ENCODE assay signal across 1 cellular context in the genomic region with DNA sequence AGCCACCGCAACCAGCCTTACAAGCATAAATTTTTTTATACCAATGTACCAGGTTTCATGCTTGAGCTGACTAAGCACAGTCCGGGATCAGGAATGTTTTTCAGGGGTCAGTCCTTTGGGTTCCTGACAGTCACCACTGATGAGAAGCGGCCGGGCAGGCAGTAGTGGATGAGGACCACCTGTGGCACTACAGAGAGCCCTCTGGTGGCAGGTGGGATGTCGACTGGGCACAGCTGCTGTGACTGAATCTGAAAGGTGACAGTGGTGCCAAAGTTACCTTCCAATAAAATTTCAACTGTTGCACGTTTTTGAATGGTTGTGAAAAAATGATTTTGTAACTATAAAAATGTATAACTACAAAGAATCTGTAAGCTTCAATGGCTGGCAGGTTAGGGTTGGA.
TF ChIP-seq lines count a peak whose summit lies in the region.

No MANE protein-coding gene starts in this region.

TF ChIP-seq in HCT116, 20 proteins besides CTCF, POLR2A, EP300 and RAD21 (continued from another document):
- TF ChIP-seq, protein P1, sequence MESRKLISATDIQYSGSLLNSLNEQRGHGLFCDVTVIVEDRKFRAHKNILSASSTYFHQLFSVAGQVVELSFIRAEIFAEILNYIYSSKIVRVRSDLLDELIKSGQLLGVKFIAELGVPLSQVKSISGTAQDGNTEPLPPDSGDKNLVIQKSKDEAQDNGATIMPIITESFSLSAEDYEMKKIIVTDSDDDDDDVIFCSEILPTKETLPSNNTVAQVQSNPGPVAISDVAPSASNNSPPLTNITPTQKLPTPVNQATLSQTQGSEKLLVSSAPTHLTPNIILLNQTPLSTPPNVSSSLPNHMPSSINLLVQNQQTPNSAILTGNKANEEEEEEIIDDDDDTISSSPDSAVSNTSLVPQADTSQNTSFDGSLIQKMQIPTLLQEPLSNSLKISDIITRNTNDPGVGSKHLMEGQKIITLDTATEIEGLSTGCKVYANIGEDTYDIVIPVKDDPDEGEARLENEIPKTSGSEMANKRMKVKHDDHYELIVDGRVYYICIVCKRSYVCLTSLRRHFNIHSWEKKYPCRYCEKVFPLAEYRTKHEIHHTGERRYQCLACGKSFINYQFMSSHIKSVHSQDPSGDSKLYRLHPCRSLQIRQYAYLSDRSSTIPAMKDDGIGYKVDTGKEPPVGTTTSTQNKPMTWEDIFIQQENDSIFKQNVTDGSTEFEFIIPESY (IDR thresholded peaks at IDR 0.05; ENCODE audit: extremely low read depth, insufficient replicate concordance, low read length): no peak
- no peak for TF ChIP-seq EGR1 (IDR thresholded peaks at IDR 0.05; ENCODE audit: low read depth)
- TF ChIP-seq, protein P2, sequence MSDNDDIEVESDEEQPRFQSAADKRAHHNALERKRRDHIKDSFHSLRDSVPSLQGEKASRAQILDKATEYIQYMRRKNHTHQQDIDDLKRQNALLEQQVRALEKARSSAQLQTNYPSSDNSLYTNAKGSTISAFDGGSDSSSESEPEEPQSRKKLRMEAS (IDR thresholded peaks at IDR 0.05): no peak
- no peak for TF ChIP-seq CBX3 (IDR thresholded peaks at IDR 0.05; ENCODE audit: low read depth)
- no peak for TF ChIP-seq SP1 (IDR thresholded peaks at IDR 0.05; ENCODE audit: low read depth)
- no peak for TF ChIP-seq TCF7L2 (IDR thresholded peaks at IDR 0.05; ENCODE audit: borderline replicate concordance, extremely low read depth, insufficient read depth, insufficient read length)
- no peak for TF ChIP-seq SRF (IDR thresholded peaks at IDR 0.05; ENCODE audit: low read depth)
- TF ChIP-seq JUND (IDR thresholded peaks at IDR 0.05): no peak
- no peak for TF ChIP-seq FOSL1 (IDR thresholded peaks at IDR 0.05; ENCODE audit: low read depth)
- no peak for TF ChIP-seq EZH2 (IDR thresholded peaks at IDR 0.05)
- TF ChIP-seq EZH2phosphoT487 (IDR thresholded peaks at IDR 0.05; ENCODE audit: borderline replicate concordance): no peak
